Comparison of ENCODE assay signal across 3 cellular contexts in the genomic region with DNA sequence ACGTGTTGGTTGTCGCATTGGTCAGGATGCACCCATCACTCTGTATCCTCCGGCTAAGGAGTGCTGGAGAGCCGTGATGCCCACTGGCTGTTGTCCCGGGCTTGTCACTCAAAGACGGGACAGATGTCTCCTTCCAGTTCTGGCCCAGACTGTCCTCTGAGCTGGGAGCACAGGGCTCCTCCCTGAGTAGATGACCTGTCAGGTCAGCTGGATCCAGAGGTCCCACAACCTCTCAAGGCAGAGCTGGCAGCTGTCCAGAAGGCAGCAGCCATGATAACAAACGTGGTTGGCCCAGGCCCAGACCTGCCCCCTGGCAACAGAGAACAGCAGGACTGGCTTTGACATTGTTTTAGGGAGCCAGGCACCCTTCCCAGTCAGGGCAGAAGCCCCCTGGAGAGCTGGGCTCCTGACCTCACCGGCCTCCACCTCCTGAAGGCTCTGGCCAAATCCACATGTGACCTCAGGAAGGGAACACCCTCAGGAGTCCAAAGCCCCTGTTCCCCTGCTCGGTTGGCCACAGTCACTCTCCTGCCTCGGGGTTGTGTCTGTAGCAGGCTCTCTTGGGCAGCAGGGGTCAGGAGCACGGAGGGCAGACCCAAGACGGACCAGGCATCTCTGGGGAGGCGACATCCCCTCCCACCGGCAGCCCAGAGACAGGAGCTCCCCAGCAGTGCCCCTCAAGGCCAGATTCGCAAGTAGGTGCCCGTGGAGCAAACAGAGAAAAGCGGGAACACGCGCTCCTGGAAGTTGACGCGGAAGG.
TF ChIP-seq lines count a peak whose summit lies in the region.

No MANE protein-coding gene starts in this region.

TF ChIP-seq in GM12891, 5 proteins besides CTCF, POLR2A, EP300 and RAD21:
- TF ChIP-seq SPI1 (IDR thresholded peaks at IDR 0.05; ENCODE audit: low read depth, low read length) = no peak
- no peak for TF ChIP-seq TAF1 (IDR thresholded peaks at IDR 0.05; ENCODE audit: low read depth, low read length)

TF ChIP-seq in HEK293, 187 proteins besides CTCF, POLR2A, EP300 and RAD21:
- TF ChIP-seq ZIC2 (tag by site-specific recombination; IDR thresholded peaks at IDR 0.05) (peak; percentile 51), ZNF404 (tag by site-specific recombination; IDR thresholded peaks at IDR 0.05) (no peak), GFI1B (tag by site-specific recombination; IDR thresholded peaks at IDR 0.05) (no peak), KLF10 (tag by site-specific recombination; IDR thresholded peaks at IDR 0.05) (no peak), ZBTB8A (tag by site-specific recombination; IDR thresholded peaks at IDR 0.05) (no peak)
- TF ChIP-seq, protein P1, sequence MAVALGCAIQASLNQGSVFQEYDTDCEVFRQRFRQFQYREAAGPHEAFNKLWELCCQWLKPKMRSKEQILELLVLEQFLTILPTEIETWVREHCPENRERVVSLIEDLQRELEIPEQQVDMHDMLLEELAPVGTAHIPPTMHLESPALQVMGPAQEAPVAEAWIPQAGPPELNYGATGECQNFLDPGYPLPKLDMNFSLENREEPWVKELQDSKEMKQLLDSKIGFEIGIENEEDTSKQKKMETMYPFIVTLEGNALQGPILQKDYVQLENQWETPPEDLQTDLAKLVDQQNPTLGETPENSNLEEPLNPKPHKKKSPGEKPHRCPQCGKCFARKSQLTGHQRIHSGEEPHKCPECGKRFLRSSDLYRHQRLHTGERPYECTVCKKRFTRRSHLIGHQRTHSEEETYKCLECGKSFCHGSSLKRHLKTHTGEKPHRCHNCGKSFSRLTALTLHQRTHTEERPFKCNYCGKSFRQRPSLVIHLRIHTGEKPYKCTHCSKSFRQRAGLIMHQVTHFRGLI (tag by site-specific recombination; IDR thresholded peaks at IDR 0.05) = 0 out of 2 replicates have a peak, but pooled peaks have one; percentile 35
- TF ChIP-seq, protein P2, sequence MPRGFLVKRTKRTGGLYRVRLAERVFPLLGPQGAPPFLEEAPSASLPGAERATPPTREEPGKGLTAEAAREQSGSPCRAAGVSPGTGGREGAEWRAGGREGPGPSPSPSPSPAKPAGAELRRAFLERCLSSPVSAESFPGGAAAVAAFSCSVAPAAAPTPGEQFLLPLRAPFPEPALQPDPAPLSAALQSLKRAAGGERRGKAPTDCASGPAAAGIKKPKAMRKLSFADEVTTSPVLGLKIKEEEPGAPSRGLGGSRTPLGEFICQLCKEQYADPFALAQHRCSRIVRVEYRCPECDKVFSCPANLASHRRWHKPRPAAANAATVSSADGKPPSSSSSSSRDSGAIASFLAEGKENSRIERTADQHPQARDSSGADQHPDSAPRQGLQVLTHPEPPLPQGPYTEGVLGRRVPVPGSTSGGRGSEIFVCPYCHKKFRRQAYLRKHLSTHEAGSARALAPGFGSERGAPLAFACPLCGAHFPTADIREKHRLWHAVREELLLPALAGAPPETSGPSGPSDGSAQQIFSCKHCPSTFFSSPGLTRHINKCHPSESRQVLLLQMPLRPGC (tag by site-specific recombination; IDR thresholded peaks at IDR 0.05) = no peak

TF ChIP-seq in H1, 55 proteins besides CTCF, POLR2A, EP300 and RAD21:
- TF ChIP-seq, protein P3, sequence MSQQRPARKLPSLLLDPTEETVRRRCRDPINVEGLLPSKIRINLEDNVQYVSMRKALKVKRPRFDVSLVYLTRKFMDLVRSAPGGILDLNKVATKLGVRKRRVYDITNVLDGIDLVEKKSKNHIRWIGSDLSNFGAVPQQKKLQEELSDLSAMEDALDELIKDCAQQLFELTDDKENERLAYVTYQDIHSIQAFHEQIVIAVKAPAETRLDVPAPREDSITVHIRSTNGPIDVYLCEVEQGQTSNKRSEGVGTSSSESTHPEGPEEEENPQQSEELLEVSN (IDR thresholded peaks at IDR 0.05) = peak; percentile 61; the same call in 1 of the 2 replicates
- TF ChIP-seq ASH2L (IDR thresholded peaks at IDR 0.05; ENCODE audit: low read length) (no peak), SIX5 (IDR thresholded peaks at IDR 0.05; ENCODE audit: low read depth, low read length) (no peak), TBP (IDR thresholded peaks at IDR 0.05; ENCODE audit: low read depth, low read length) (no peak)
TF ChIP-seq in H1: peak in this region for 1.
